24 cellular contexts compared by ENCODE assay signal in the genomic region with DNA sequence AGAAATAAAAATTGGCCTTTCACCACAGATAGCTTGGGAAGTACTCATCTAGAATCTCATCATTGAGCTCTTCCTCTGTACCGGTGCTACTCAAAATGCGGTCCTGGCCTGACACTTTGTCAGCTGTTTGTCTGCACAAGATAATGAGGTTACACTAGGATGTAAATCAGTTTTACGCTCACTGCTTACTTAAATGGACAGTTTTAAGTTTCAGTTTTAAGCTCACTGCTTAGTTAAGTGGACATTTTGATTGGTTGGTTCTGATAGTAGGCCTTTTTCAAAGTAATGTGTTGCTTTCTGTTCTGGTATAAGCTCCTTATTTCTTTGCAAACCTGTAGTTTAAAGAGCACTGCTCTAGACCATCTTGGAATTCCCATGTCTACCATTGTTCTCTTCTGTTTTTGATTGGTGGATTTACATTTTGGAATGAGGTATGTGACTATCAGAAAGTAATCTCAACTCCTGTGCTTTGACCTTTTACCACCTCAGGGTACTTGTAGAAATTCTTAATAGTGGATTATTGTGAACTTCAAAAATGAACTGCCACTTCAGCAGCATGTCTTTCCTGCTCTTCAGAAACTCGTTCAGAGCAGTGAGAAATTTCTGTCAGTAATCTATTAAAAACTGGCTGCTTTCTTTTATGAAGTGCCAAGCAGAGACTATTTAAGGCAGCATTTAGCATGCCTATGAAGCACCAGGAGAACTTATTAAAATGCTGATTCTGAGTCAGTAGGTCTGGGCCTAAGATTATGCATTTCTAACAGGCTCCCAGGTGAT. TPM values are rescaled to one million over a fixed set of nuclear protein-coding genes. Genes with fewer than 3 reads are reported as not detected.
A peak's percentile ranks its signal among the peaks of the same experiment; 100 is the strongest.
DNase-seq lines count a peak whose midpoint lies in the region; ATAC-seq and TF ChIP-seq lines count a peak whose summit lies in the region.
"Had no signal": no experiment of that assay in that cellular context is flagged by ENCODE, and none has a peak within 500 bp of the region (broad histone marks: within the 10 kb centered on the region; RNA-seq: fewer than 3 reads in every experiment).

No MANE protein-coding gene starts in this region.

- H3K27ac ChIP-seq in caudate nucleus (ENCODE audit: low read depth, low read length) (peak overlapping the region; percentile 68), uterus (peak overlapping the region; percentile 2 to 16)
- H3K27ac ChIP-seq: BLaER1 treated with 17β-estradiol and CSF1 and Interleukin-3, amounts not matched to agents 10 nM and 100 nM; foreskin keratinocyte; GM23248; ovary; tibial artery; VCaP had no signal

- H3K4me3 Mint-ChIP-seq in activated T-cell treated with anti-CD3 and anti-CD28 coated beads, Interleukin-2, amount 50 U/mL, for 72 hours = no peak overlapping the region
- H3K4me3 Mint-ChIP-seq in mesothelial cell of epicardium = no peak overlapping the region
- H3K4me3 Mint-ChIP-seq in stimulated activated effector memory CD8-positive, alpha-beta T cell treated with anti-CD3 and anti-CD28 coated beads, Interleukin-12 subunit alpha, Interleukin-12 subunit beta, amount 100 ng/mL, for 72 hours = no peak overlapping the region
- H3K4me3 Mint-ChIP-seq: activated CD8-positive, alpha-beta T cell treated with anti-CD3 and anti-CD28 coated beads for 36 hours; T-cell had no signal

- TF ChIP-seq CTCF in mesothelial cell of epicardium (IDR thresholded peaks at IDR 0.05; ENCODE audit: unreplicated experiment) = no peak
- no peak for TF ChIP-seq CTCF in uterus (IDR thresholded peaks at IDR 0.05)

- H3K4me1 ChIP-seq in uterus = no peaks in the 10 kb centered on the region
- H3K4me1 ChIP-seq: foreskin keratinocyte, tibial artery had no signal

- H3K27ac Mint-ChIP-seq in activated T-cell treated with anti-CD3 and anti-CD28 coated beads, Interleukin-2, amount 50 U/mL, for 72 hours = peak overlapping the region; percentile 81
- H3K27ac Mint-ChIP-seq in mesothelial cell of epicardium = peak overlapping the region; percentile 74
- H3K27ac Mint-ChIP-seq in stimulated activated effector memory CD8-positive, alpha-beta T cell treated with anti-CD3 and anti-CD28 coated beads, Interleukin-12 subunit alpha, Interleukin-12 subunit beta, amount 100 ng/mL, for 72 hours = no peak overlapping the region
- H3K27ac Mint-ChIP-seq: activated CD8-positive, alpha-beta T cell treated with anti-CD3 and anti-CD28 coated beads for 36 hours had no signal

- peaks cover 8 to 14% of the 10 kb centered on the region in 2 donors for H3K36me3 Mint-ChIP-seq in activated T-cell treated with anti-CD3 and anti-CD28 coated beads, Interleukin-2, amount 50 U/mL, for 72 hours (ENCODE audit: insufficient read depth in 2 of 2)
- H3K36me3 Mint-ChIP-seq in mesothelial cell of epicardium = peaks cover 17% of the 10 kb centered on the region
- peaks cover 61% of the 10 kb centered on the region for H3K36me3 Mint-ChIP-seq in stimulated activated effector memory CD8-positive, alpha-beta T cell treated with anti-CD3 and anti-CD28 coated beads, Interleukin-12 subunit alpha, Interleukin-12 subunit beta, amount 100 ng/mL, for 72 hours

- no peaks in the 10 kb centered on the region for H3K27me3 Mint-ChIP-seq in activated T-cell treated with anti-CD3 and anti-CD28 coated beads, Interleukin-2, amount 50 U/mL, for 72 hours (ENCODE audit: low read depth)
- H3K27me3 Mint-ChIP-seq in mesothelial cell of epicardium (ENCODE audit: low read depth) = no peaks in the 10 kb centered on the region
- H3K27me3 Mint-ChIP-seq: activated CD8-positive, alpha-beta T cell treated with anti-CD3 and anti-CD28 coated beads for 36 hours; T-cell had no signal

- ATAC-seq in activated T-cell treated with anti-CD3 and anti-CD28 coated beads, Interleukin-2, amount 50 U/mL, for 72 hours (replicated peaks in 1 of 2) = no peak
- ATAC-seq in stimulated activated effector memory CD8-positive, alpha-beta T cell treated with anti-CD3 and anti-CD28 coated beads, Interleukin-12 subunit alpha, Interleukin-12 subunit beta, amount 100 ng/mL, for 72 hours = no peak
- ATAC-seq: activated CD8-positive, alpha-beta T cell treated with anti-CD3 and anti-CD28 coated beads for 36 hours; foreskin keratinocyte; left cardiac atrium; T-cell had no signal

- no peaks in the 10 kb centered on the region for H3K9me3 ChIP-seq in uterus
- H3K9me3 ChIP-seq: ovary, tibial artery had no signal

- no peaks in the 10 kb centered on the region for H3K36me3 ChIP-seq in uterus
- H3K36me3 ChIP-seq: ovary had no signal

- no peak for DNase-seq in activated T-cell treated with anti-CD3 and anti-CD28 coated beads, Interleukin-2, amount 50 U/mL, for 72 hours
- DNase-seq in activated T-cell treated with anti-CD3 and anti-CD28 coated beads, Interleukin-2, amount 50 U/mL, for 48 hours = no peak
- DNase-seq in caudate nucleus (lab: John Stamatoyannopoulos, UW) = peak in 2 of 61 donors; percentile 17 to 26
- no peak for DNase-seq in mesothelial cell of epicardium (ENCODE audit: low spot score in 2 of 2, unreplicated experiment in 2 of 2)
- DNase-seq in uterus = no peak
- no peak for DNase-seq in anterior cingulate cortex (lab: John Stamatoyannopoulos, UW)
- no peak for DNase-seq in stimulated activated effector memory CD8-positive, alpha-beta T cell treated with anti-CD3 and anti-CD28 coated beads, Interleukin-12 subunit alpha, Interleukin-12 subunit beta, amount 100 ng/mL, for 72 hours (ENCODE audit: low spot score in 2 of 2)
- DNase-seq in NCI-H2227 (lab: John Stamatoyannopoulos, UW; ENCODE audit: unreplicated experiment) = no peak
- DNase-seq: activated CD8-positive, alpha-beta T cell treated with anti-CD3 and anti-CD28 coated beads for 36 hours; cerebellar nuclear complex; DMS 273 treated with DMSO at 0.1 percent for 48 hours; foreskin keratinocyte; GDM1; GM23248; left cardiac atrium; NCI-H1417 treated with DMSO at 0.1 percent for 48 hours; NCI-H345; NK-92 treated with Interleukin-12 subunit alpha and Interleukin-12 subunit beta, amount 100 ng/mL, for 24 hours; ovary; T-cell; tibial artery had no signal

- intact Hi-C loops in uterus (cut with DNase I; ENCODE audit: low total_unique reads) = no loop called here

- TF ChIP-seq POLR2A in uterus (IDR thresholded peaks at IDR 0.05) = no peak

- H3K4me1 Mint-ChIP-seq in activated T-cell treated with anti-CD3 and anti-CD28 coated beads, Interleukin-2, amount 50 U/mL, for 72 hours (ENCODE audit: low read depth) = peaks cover 6% of the 10 kb centered on the region
- peaks cover 20% of the 10 kb centered on the region for H3K4me1 Mint-ChIP-seq in mesothelial cell of epicardium
- peaks cover 16% of the 10 kb centered on the region for H3K4me1 Mint-ChIP-seq in stimulated activated effector memory CD8-positive, alpha-beta T cell treated with anti-CD3 and anti-CD28 coated beads, Interleukin-12 subunit alpha, Interleukin-12 subunit beta, amount 100 ng/mL, for 72 hours

- H3K27me3 ChIP-seq in uterus = no peaks in the 10 kb centered on the region
- H3K27me3 ChIP-seq: BLaER1 treated with 17β-estradiol and CSF1 and Interleukin-3, amounts not matched to agents 10 nM and 100 nM; foreskin keratinocyte; ovary; tibial artery had no signal

- no peak overlapping the region for H3K4me3 ChIP-seq in uterus
- H3K4me3 ChIP-seq: BLaER1 treated with 17β-estradiol and CSF1 and Interleukin-3, amounts not matched to agents 10 nM and 100 nM; GM23248; ovary; smooth muscle cell; tibial artery had no signal

- no peaks in the 10 kb centered on the region for H3K9me3 Mint-ChIP-seq in activated T-cell treated with anti-CD3 and anti-CD28 coated beads, Interleukin-2, amount 50 U/mL, for 72 hours
- H3K9me3 Mint-ChIP-seq in mesothelial cell of epicardium = no peaks in the 10 kb centered on the region
- H3K9me3 Mint-ChIP-seq in stimulated activated effector memory CD8-positive, alpha-beta T cell treated with anti-CD3 and anti-CD28 coated beads, Interleukin-12 subunit alpha, Interleukin-12 subunit beta, amount 100 ng/mL, for 72 hours = no peaks in the 10 kb centered on the region
- H3K9me3 Mint-ChIP-seq: activated CD8-positive, alpha-beta T cell treated with anti-CD3 and anti-CD28 coated beads for 36 hours; T-cell had no signal

RNA-seq across cellular contexts. Expression of gene C1GALT1, which starts 55.0 kb away (rescaled TPM):
- total RNA-seq in activated T-cell treated with anti-CD3 and anti-CD28 coated beads, Interleukin-2, amount 50 U/mL, for 72 hours = 10 to 100 TPM; 31.0 to 31.8 TPM
- 32.7 to 36.9 TPM (median 36.8 TPM) in 3 replicates for total RNA-seq in mesothelial cell of epicardium
- 10 to 100 TPM in 3 of 4 donors, 1 to 10 TPM in 1; 1.3 to 41.6 (median 15.1) TPM for total RNA-seq in uterus
